In the genomic region with DNA sequence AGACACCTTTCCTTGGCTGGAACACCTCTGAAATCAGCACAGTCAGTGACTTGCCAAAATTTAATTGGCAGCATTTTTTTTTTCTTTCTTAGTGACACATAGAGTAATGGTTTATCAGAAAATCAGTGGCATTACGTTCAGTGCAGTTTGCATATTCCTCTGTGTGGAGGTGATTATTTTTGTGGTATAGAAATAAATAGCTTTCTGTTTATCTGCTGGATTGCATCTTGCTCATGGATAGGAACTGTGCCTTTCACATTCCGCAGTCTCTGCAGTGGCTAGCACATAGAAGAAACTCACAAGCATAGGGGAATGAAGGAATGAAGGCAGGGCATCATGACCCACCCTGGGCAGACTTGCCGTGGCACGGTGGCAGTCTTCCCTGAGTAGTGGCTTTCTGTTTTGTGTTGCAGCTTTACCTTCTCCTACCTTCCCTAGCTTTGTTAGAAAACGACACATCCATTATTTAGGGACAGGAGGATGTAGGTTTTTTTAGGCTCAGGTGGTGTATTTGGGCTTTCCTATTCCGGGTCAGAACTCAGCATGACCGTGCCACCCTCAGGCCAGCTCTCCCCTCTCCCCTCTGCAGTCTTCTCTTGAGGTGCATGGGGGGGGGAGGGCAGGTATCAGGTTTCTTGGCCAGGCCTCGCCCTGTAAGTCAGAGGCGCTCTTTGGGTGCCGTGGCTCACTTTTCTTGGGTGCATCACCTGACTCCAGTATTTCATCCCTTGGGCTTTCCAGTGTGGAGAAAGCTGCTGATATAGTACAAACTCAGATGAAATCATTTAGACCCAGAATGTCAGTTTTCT, we compare ENCODE assay signal across 17 cellular contexts.
DNase-seq lines count a peak whose midpoint lies in the region; ATAC-seq and TF ChIP-seq lines count a peak whose summit lies in the region.
"Had no signal": no experiment of that assay in that cellular context is flagged by ENCODE, and none has a peak within 500 bp of the region (broad histone marks: within the 10 kb centered on the region; RNA-seq: fewer than 3 reads in every experiment).

No MANE protein-coding gene starts in this region.

- in situ Hi-C loops in gastrocnemius medialis (cut with MboI; ENCODE audit: low sequenced_read_pairs in 4 of 4) = no loop called here

- H3K4me3 ChIP-seq in NT2/D1 (ENCODE audit: insufficient read length, low read depth) (no peak overlapping the region), gastrocnemius medialis (no peak overlapping the region)
- H3K4me3 ChIP-seq: BLaER1, smooth muscle cell, tibial nerve had no signal

- DNase-seq in NCI-H1436 (lab: John Stamatoyannopoulos, UW) (peak; percentile 21), NCI-H1436 treated with DMSO at 0.1 percent for 48 hours (lab: John Stamatoyannopoulos, UW) (no peak), NT2/D1 (ENCODE audit: low read depth, low spot score) (no peak), endothelial cell (ENCODE audit: low spot score) (no peak), gastrocnemius medialis (no peak), RKO (ENCODE audit: low spot score) (no peak), OCI-M1 (lab: John Stamatoyannopoulos, UW) (no peak)
- DNase-seq: activated gamma-delta T cell treated with Interleukin-2 at 50 U/mL for 16 hours, MV-4-11, NCI-H2081, posterior cingulate gyrus, SIG-M5 had no signal

- H3K27ac Mint-ChIP-seq in endothelial cell (ENCODE audit: unreplicated experiment) = peak overlapping the region; percentile 76

- H3K27me3 ChIP-seq in NT2/D1 (ENCODE audit: insufficient read depth, insufficient read length) = no peaks in the 10 kb centered on the region
- no peaks in the 10 kb centered on the region for H3K27me3 ChIP-seq in gastrocnemius medialis
- H3K27me3 ChIP-seq: BLaER1, tibial nerve had no signal

- TF ChIP-seq CTCF in endothelial cell (IDR thresholded peaks at IDR 0.05; ENCODE audit: unreplicated experiment) (no peak), gastrocnemius medialis (IDR thresholded peaks at IDR 0.05 in 4 of 5, conservative IDR thresholded peaks at IDR 0.05 in 1 of 5) (no peak)

- no peak for TF ChIP-seq POLR2A in gastrocnemius medialis (IDR thresholded peaks at IDR 0.05)

- peaks cover 48% of the 10 kb centered on the region for H3K4me1 Mint-ChIP-seq in endothelial cell (ENCODE audit: unreplicated experiment)

- peaks cover 8% of the 10 kb centered on the region for H3K27me3 Mint-ChIP-seq in endothelial cell (ENCODE audit: unreplicated experiment)

- H3K9me3 Mint-ChIP-seq in endothelial cell (ENCODE audit: unreplicated experiment) = no peaks in the 10 kb centered on the region

- peaks cover 24% of the 10 kb centered on the region for H3K36me3 Mint-ChIP-seq in endothelial cell (ENCODE audit: low read depth, unreplicated experiment)

- H3K4me1 ChIP-seq in NT2/D1 (ENCODE audit: insufficient read depth, insufficient read length) = no peaks in the 10 kb centered on the region
- H3K4me1 ChIP-seq in gastrocnemius medialis = peaks cover 40 to 49% of the 10 kb centered on the region in 2 donors

- H3K27ac ChIP-seq in gastrocnemius medialis = peak overlapping the region; percentile 40 to 71 (median 56)
- H3K27ac ChIP-seq: 22Rv1, BLaER1, tibial nerve had no signal

- H3K36me3 ChIP-seq in NT2/D1 (ENCODE audit: insufficient read depth, insufficient read length, low read length) (peaks cover 2% of the 10 kb centered on the region), gastrocnemius medialis (no peaks in the 10 kb centered on the region)

- peak overlapping the region; percentile 66 for H3K4me3 Mint-ChIP-seq in endothelial cell (ENCODE audit: unreplicated experiment)

- ATAC-seq in gastrocnemius medialis (no peak), GM19328 (IDR thresholded peaks at IDR 0.05; ENCODE audit: unreplicated experiment) (no peak)

- peak overlapping the region; percentile 21 for H3K9ac ChIP-seq in NT2/D1 (ENCODE audit: insufficient read length, low read depth)
- H3K9ac ChIP-seq: BLaER1 had no signal

- H3K9me3 ChIP-seq in NT2/D1 (ENCODE audit: insufficient read depth, low read length) (no peaks in the 10 kb centered on the region), gastrocnemius medialis (no peaks in the 10 kb centered on the region)
- H3K9me3 ChIP-seq: BLaER1, tibial nerve had no signal

- intact Hi-C loops in gastrocnemius medialis (cut with DNase I; ENCODE audit: low total_unique reads) = no loop called here
